ENCODE assay signal across 9 cellular contexts in genomic region chr2:102186676-102187190, GRCh38. TPM values are rescaled to one million over a fixed set of nuclear protein-coding genes. Genes with fewer than 3 reads are reported as not detected.
DNase-seq lines count a peak whose midpoint lies in the region; ATAC-seq, FAIRE-seq and TF ChIP-seq lines count a peak whose summit lies in the region.
"Had no signal": no experiment of that assay in that cellular context is flagged by ENCODE, and none has a peak within 500 bp of the region (broad histone marks: within the 10 kb centered on the region; RNA-seq: fewer than 3 reads in every experiment).

Gene IL1RL2, plus strand, starts transcription at chr2:102187023. Its CDS starts 845 bp downstream, at chr2:102187868.

- H2AFZ ChIP-seq in PC-9: peak within 1 kb of the TSS; percentile 85
- 0 out of 2 replicates have a peak within 1 kb of the TSS, but pooled peaks have one; percentile 9 for H2AFZ ChIP-seq in K562 (ENCODE audit: low read depth, low read length)

- TF ChIP-seq RAD21 in K562 (CRISPR knock-in tag; conservative IDR thresholded peaks at IDR 0.05 in 1 of 2, IDR thresholded peaks at IDR 0.05 in 1 of 2): no peak

- H3K9me3 ChIP-seq in PC-9 (ENCODE audit: insufficient read depth, low read depth) (no peaks in the 10 kb centered on the region), K562 (replicated peaks; ENCODE audit: control insufficient read depth, insufficient read depth, low read depth, low read length) (no peaks in the 10 kb centered on the region), right lobe of liver (no peaks in the 10 kb centered on the region)

- H3K4me3 ChIP-seq in PC-9 (peak within 1 kb of the TSS; percentile 49; the same call in 1 of the 2 replicates), K562 (no peak within 1 kb of the TSS), right lobe of liver (peak within 1 kb of the TSS; percentile 39 to 63 (median 59))

- TF ChIP-seq CTCF in PC-9 (conservative IDR thresholded peaks at IDR 0.05) (no peak), K562 (IDR thresholded peaks at IDR 0.05 in 2 of 3, conservative IDR thresholded peaks at IDR 0.05 in 1 of 3; ENCODE audit: insufficient read depth in 2 of 3, low read depth in 1 of 3, low read length in 3 of 3) (no peak), right lobe of liver (IDR thresholded peaks at IDR 0.05) (no peak)

- H3K36me3 ChIP-seq in PC-9 (ENCODE audit: low read depth) (no peaks in the 10 kb centered on the region), K562 (ENCODE audit: control insufficient read depth, insufficient read depth, low read length) (no peaks in the 10 kb centered on the region), right lobe of liver (no peaks in the 10 kb centered on the region)

- H3K9me1 ChIP-seq in K562 (ENCODE audit: control insufficient read depth, insufficient read depth, low read length): no peaks in the 10 kb centered on the region

- in situ Hi-C loops in K562 (cut with MboI): no loop called here

- BruUV-seq in PC-9 (replicated peaks; lab: Mats Ljungman, UMichigan) (no TSS peak), K562 (replicated peaks; lab: Mats Ljungman, UMichigan) (no TSS peak)

- H4K20me1 ChIP-seq in PC-9 (ENCODE audit: insufficient read depth): no peaks in the 10 kb centered on the region
- no peaks in the 10 kb centered on the region for H4K20me1 ChIP-seq in K562 (replicated peaks; ENCODE audit: control insufficient read depth, insufficient read depth, low read length)

- H3F3A ChIP-seq in PC-9 (ENCODE audit: insufficient read depth, low read depth): peaks cover 4% of the 10 kb centered on the region; the same call in 1 of the 2 replicates

- no peaks in the 10 kb centered on the region for H3K9me2 ChIP-seq in PC-9 (ENCODE audit: insufficient read depth)

- no peak for TF ChIP-seq EP300 in K562 (IDR thresholded peaks at IDR 0.05; ENCODE audit: low read length)

- no peaks in the 10 kb centered on the region for H3K27me3 ChIP-seq in PC-9 (ENCODE audit: insufficient read depth, low read depth)
- H3K27me3 ChIP-seq in K562 (ENCODE audit: control insufficient read depth in 2 of 2, insufficient read depth in 2 of 2, low read length in 2 of 2): no peaks in the 10 kb centered on the region
- H3K27me3 ChIP-seq in right lobe of liver: no peaks in the 10 kb centered on the region

- H3K4me1 ChIP-seq in PC-9 (replicated peaks; ENCODE audit: insufficient read depth) (peaks cover 4% of the 10 kb centered on the region), K562 (replicated peaks in 1 of 2; ENCODE audit: control insufficient read depth in 2 of 2, insufficient read depth in 2 of 2, low read length in 2 of 2) (peaks cover 0 to 3% of the 10 kb centered on the region in 2 experiments; a peak in 1 of 5 replicates), right lobe of liver (peaks cover 0 to 13% (median 2%) of the 10 kb centered on the region in 4 donors)

- H3K9ac ChIP-seq in K562 (ENCODE audit: insufficient read depth in 1 of 2, low read depth in 2 of 2, low read length in 2 of 2): no peak within 1 kb of the TSS

- H3K27ac ChIP-seq in PC-9: no peak within 1 kb of the TSS
- no peak within 1 kb of the TSS for H3K27ac ChIP-seq in K562 (ENCODE audit: extremely low read depth, low read depth, low read length)
- peak within 1 kb of the TSS; percentile 59 to 77 (median 69) for H3K27ac ChIP-seq in right lobe of liver

- H3K79me2 ChIP-seq in PC-9 (ENCODE audit: low read depth) (no peaks in the 10 kb centered on the region), K562 (ENCODE audit: control insufficient read depth, insufficient read depth, low read length) (no peaks in the 10 kb centered on the region)

- peak within 1 kb of the TSS; percentile 78 for H3K4me2 ChIP-seq in PC-9
- H3K4me2 ChIP-seq in K562 (ENCODE audit: insufficient read depth, low read length): no peak within 1 kb of the TSS

- intact Hi-C loops in PC-9 (cut with micrococcal nuclease; ENCODE audit: unreplicated experiment) (no loop called here), K562 (cut with micrococcal nuclease) (loop anchor here (5.0 kb wide), 1 partner anchor 56 kb away; no protein-coding TSS in a partner anchor), right lobe of liver (cut with DNase I) (loop anchor here in 1 of 2 donors (10.0 kb wide), 1 partner anchor 48 kb away; no protein-coding TSS in a partner anchor)

- POLR2A ChIA-PET in PC-9 (lab: Charles Lee; ENCODE audit: unreplicated experiment) (no interaction called here), K562 (lab: Yijun Ruan, JAX) (no interaction called here)

- DNase-seq in PC-9 (no peak), K562 (ENCODE audit: extremely low read depth in 1 of 4, low spot score in 3 of 4) (no peak), right lobe of liver (peak; percentile 57 to 67 (median 64)), NOMO-1 treated with dmso at 0.1 percent for 144 hours (lab: John Stamatoyannopoulos, UW; ENCODE audit: unreplicated experiment) (no peak)
- peak; percentile 13 for DNase-seq in stimulated activated CD4-positive, alpha-beta T cell treated with anti-CD3 and anti-CD28 coated beads, Interleukin-4, amount 100 ng/mL, for 24 hours

- FAIRE-seq in K562 (lab: Jason Lieb, UNC): no peak

- WGBS in K562 (ENCODE audit: insufficient coverage, low coverage, missing lambda C conversion rate): 27% methylated on average over 12 of the region's 14 CpGs
- WGBS in right lobe of liver (ENCODE audit: insufficient coverage, low coverage, low lambda C conversion rate, missing lambda C conversion rate): 15% methylated on average over 9 of the region's 14 CpGs

- CTCF ChIA-PET in PC-9 (lab: Charles Lee): interaction anchor here (0.6 kb wide), 1 partner anchor 54 kb away, joined by 3 read pairs; no protein-coding TSS in a partner anchor
- CTCF ChIA-PET in K562 (lab: Yijun Ruan, JAX; ENCODE audit: low intra/inter-chr PET ratio): no interaction called here

- TF ChIP-seq POLR2A in K562 (conservative IDR thresholded peaks at IDR 0.05) (no peak), right lobe of liver (IDR thresholded peaks at IDR 0.05) (no peak)

- ATAC-seq in K562 (no peak), right lobe of liver (peak; percentile 42 to 73 (median 49)), GM18868 (IDR thresholded peaks at IDR 0.05; ENCODE audit: unreplicated experiment) (no peak), GM18867 (IDR thresholded peaks at IDR 0.05; ENCODE audit: unreplicated experiment) (no peak), GM21526 (IDR thresholded peaks at IDR 0.05; ENCODE audit: low FRiP score, unreplicated experiment) (no peak)

TF ChIP-seq in K562, 482 proteins besides CTCF, POLR2A, EP300 and RAD21 (continues in another document):
- no peak for TF ChIP-seq USF2 (CRISPR knock-in tag; IDR thresholded peaks at IDR 0.05)

RNA-seq across cellular contexts. Expression of gene IL1RL2, which starts in this region (rescaled TPM):
- total RNA-seq in PC-9 (2021) (1.2 and 1.9 TPM in 2 replicates), K562 (2014; rRNA removed) (not detected in 2 replicates), K562 (2014; rRNA removed; fragmentation: Illumina TruSeq; extraction: Trizol) (not detected in 2 replicates), K562 (2015; rRNA removed; fragmentation: Illumina TruSeq; extraction: Trizol) (not detected in 2 replicates), K562 (2021) (not detected in 2 replicates), right lobe of liver (1 to 10 TPM; 1.2 to 3.1 (median 2.3) TPM)
- not detected in 2 replicates for total RNA-seq in K562 (2011; cell fraction: chromatin; rRNA removed; ENCODE audit: low replicate concordance)
- not detected in 2 replicates for total RNA-seq in K562 (2011; cell fraction: nucleolus; rRNA removed)
- total RNA-seq in K562 (2011; cell fraction: nucleoplasm; rRNA removed): not detected in 2 replicates
- polyA plus RNA-seq in K562 (2011; rRNA removed) (not detected in 2 replicates), K562 (2014; fragmentation: Illumina TruSeq; extraction: Trizol) (not detected in 2 replicates), K562 (2014; fragmentation: Nextera tagmentation; extraction: Ambion mirVana) (not detected), K562 (2014; rRNA removed) (not detected in 2 replicates)
- polyA plus RNA-seq in K562 (2011; cell fraction: cytosol; rRNA removed): not detected in 2 replicates
- not detected in 2 replicates for polyA plus RNA-seq in K562 (2011; cell fraction: nucleus; rRNA removed)
- not detected in 2 replicates for polyA plus RNA-seq in K562 (2012)
- not detected in 2 replicates for polyA minus RNA-seq in K562 (2011; rRNA and poly(A)+ RNA removed)
- not detected in 2 replicates for polyA minus RNA-seq in K562 (2011; cell fraction: cytosol; rRNA and poly(A)+ RNA removed)
- polyA minus RNA-seq in K562 (2011; cell fraction: nucleus; rRNA and poly(A)+ RNA removed): not detected in 2 replicates
- total RNA-seq: NCI-H460 had no signal

Comparison
In these comparisons a context has a peak if more than half of its experiments do, and no peak if none do; other contexts are left out.
1. DNase-seq: peak in right lobe of liver (3 of 3) and stimulated activated CD4-positive, alpha-beta T cell treated with anti-CD3 and anti-CD28 coated beads, Interleukin-4, amount 100 ng/mL, for 24 hours (single experiment); none in PC-9 (0 of 2), K562 (0 of 4) and NOMO-1 treated with dmso at 0.1 percent for 144 hours (single experiment).
2. H3K27ac ChIP-seq: peak in right lobe of liver (3 of 3); none in PC-9 (single experiment) and K562 (single experiment).
3. ATAC-seq: peak in right lobe of liver (4 of 4); none in K562 (single experiment), GM18868 (single experiment), GM18867 (single experiment) and GM21526 (single experiment).